ENCODE assay signal across 8 cellular contexts in genomic region chr16:75555707-75556512, GRCh38. TPM values are rescaled to one million over a fixed set of nuclear protein-coding genes. Genes with fewer than 3 reads are reported as not detected.
A peak's percentile ranks its signal among the peaks of the same experiment; 100 is the strongest.
DNase-seq lines count a peak whose midpoint lies in the region; ATAC-seq and TF ChIP-seq lines count a peak whose summit lies in the region.

TSS of gene TMEM231 (minus strand) at chr16:75556252. CDS start at chr16:75556209, 43 bp downstream.

- H2AFZ ChIP-seq in Karpas-422 (ENCODE audit: low read length) (peak within 1 kb of the TSS; percentile 23; the same call in 1 of the 2 replicates), neural cell (ENCODE audit: low read depth, low read length) (peak within 1 kb of the TSS; percentile 87)

- peak within 1 kb of the TSS; percentile 99 for H3K4me3 Mint-ChIP-seq in stimulated activated naive CD8-positive, alpha-beta T cell treated with anti-CD3 and anti-CD28 coated beads, Interleukin-15, amount 100 ng/mL, for 72 hours

- no peaks in the 10 kb centered on the region for H3K9me3 Mint-ChIP-seq in stimulated activated naive CD8-positive, alpha-beta T cell treated with anti-CD3 and anti-CD28 coated beads, Interleukin-15, amount 100 ng/mL, for 72 hours

- no peak for TF ChIP-seq RAD21 in neural cell (conservative IDR thresholded peaks at IDR 0.05)

- peaks cover 9% of the 10 kb centered on the region for H3K4me1 Mint-ChIP-seq in stimulated activated naive CD8-positive, alpha-beta T cell treated with anti-CD3 and anti-CD28 coated beads, Interleukin-15, amount 100 ng/mL, for 72 hours

- no peaks in the 10 kb centered on the region for H3K9me2 ChIP-seq in Karpas-422 (replicated peaks; ENCODE audit: insufficient read depth, low read length)
- H3K9me2 ChIP-seq in neural cell (ENCODE audit: insufficient read depth, low read length) = no peaks in the 10 kb centered on the region

- ATAC-seq in GM21825 (IDR thresholded peaks at IDR 0.05; ENCODE audit: unreplicated experiment) = peak; percentile 98
- peak; percentile 97 for ATAC-seq in stimulated activated naive CD8-positive, alpha-beta T cell treated with anti-CD3 and anti-CD28 coated beads, Interleukin-15, amount 100 ng/mL, for 72 hours

- peak; percentile 93 for DNase-seq in EL
- DNase-seq in Karpas-422 = peak; percentile 98
- peak; percentile 99 for DNase-seq in activated effector memory CD4-positive, alpha-beta T cell treated with anti-CD3 and anti-CD28 coated beads, Interleukin-2, amount 50 U/mL, for 16 hours
- peak; percentile 94 for DNase-seq in fibroblast of villous mesenchyme (ENCODE audit: low read depth)
- DNase-seq in stimulated activated naive CD8-positive, alpha-beta T cell treated with anti-CD3 and anti-CD28 coated beads, Interleukin-15, amount 100 ng/mL, for 72 hours = peak; percentile 92 to 95

- H3K9ac ChIP-seq in Karpas-422 (ENCODE audit: low read length) (peak within 1 kb of the TSS; percentile 92), neural cell (ENCODE audit: low read length) (peak within 1 kb of the TSS; percentile 72)

- peaks cover 20% of the 10 kb centered on the region for H3K27me3 Mint-ChIP-seq in stimulated activated naive CD8-positive, alpha-beta T cell treated with anti-CD3 and anti-CD28 coated beads, Interleukin-15, amount 100 ng/mL, for 72 hours

- H3K79me2 ChIP-seq in Karpas-422 (ENCODE audit: low read length) (peaks cover 33% of the 10 kb centered on the region), neural cell (replicated peaks; ENCODE audit: insufficient read depth, low read length) (peaks cover 5% of the 10 kb centered on the region)

- H4K20me1 ChIP-seq in Karpas-422 (ENCODE audit: insufficient read depth, low read depth, low read length) = no peaks in the 10 kb centered on the region
- H4K20me1 ChIP-seq in neural cell (ENCODE audit: insufficient read depth) = no peaks in the 10 kb centered on the region

- peak within 1 kb of the TSS; percentile 79 for H3K27ac ChIP-seq in Karpas-422 (ENCODE audit: low read length)
- peak within 1 kb of the TSS; percentile 78 for H3K27ac ChIP-seq in neural cell (ENCODE audit: low read length)

- H3K36me3 ChIP-seq in Karpas-422 (ENCODE audit: insufficient read depth, low read length) (no peaks in the 10 kb centered on the region), neural cell (ENCODE audit: insufficient read depth, low read length) (no peaks in the 10 kb centered on the region)

- H3K4me2 ChIP-seq in Karpas-422 (ENCODE audit: low read depth, low read length, poor library complexity, severe bottlenecking) (peak within 1 kb of the TSS; percentile 94), neural cell (ENCODE audit: low read length) (peak within 1 kb of the TSS; percentile 87)

- peak within 1 kb of the TSS; percentile 90 to 96 for H3K27ac Mint-ChIP-seq in stimulated activated naive CD8-positive, alpha-beta T cell treated with anti-CD3 and anti-CD28 coated beads, Interleukin-15, amount 100 ng/mL, for 72 hours

- no peaks in the 10 kb centered on the region for H3F3A ChIP-seq in neural cell (ENCODE audit: insufficient read depth, low read length, poor library complexity, severe bottlenecking)

- H3K4me1 ChIP-seq in Karpas-422 (ENCODE audit: low read length) = peaks cover 39% of the 10 kb centered on the region

- H3K9me3 ChIP-seq in Karpas-422 (ENCODE audit: low read length) = no peaks in the 10 kb centered on the region
- H3K9me3 ChIP-seq in neural cell (ENCODE audit: low read length) = no peaks in the 10 kb centered on the region

- H3K27me3 ChIP-seq in Karpas-422 (ENCODE audit: low read length) (no peaks in the 10 kb centered on the region), neural cell (ENCODE audit: insufficient read depth, low read depth, low read length) (no peaks in the 10 kb centered on the region)

- no peak for TF ChIP-seq CTCF in fibroblast of villous mesenchyme (IDR thresholded peaks at IDR 0.05; ENCODE audit: insufficient read depth, low read depth, low read length)
- TF ChIP-seq CTCF in neural cell (IDR thresholded peaks at IDR 0.05; ENCODE audit: poor library complexity, severe bottlenecking) = peak; percentile 21

- peak; percentile 94 for TF ChIP-seq POLR2A in Raji (IDR thresholded peaks at IDR 0.05; ENCODE audit: insufficient read depth, low read depth, low read length)

- H3K4me3 ChIP-seq in Karpas-422 (ENCODE audit: low read length) (peak within 1 kb of the TSS; percentile 88), fibroblast of villous mesenchyme (ENCODE audit: low read depth, low read length) (peak within 1 kb of the TSS; percentile 72), neural cell (ENCODE audit: low read length) (peak within 1 kb of the TSS; percentile 84)

- TF ChIP-seq EP300 in neural cell (conservative IDR thresholded peaks at IDR 0.05; ENCODE audit: poor library complexity, severe bottlenecking) = no peak

TF ChIP-seq in neural cell, 6 proteins besides CTCF, POLR2A, EP300 and RAD21:
- TF ChIP-seq SMC3 (conservative IDR thresholded peaks at IDR 0.05; ENCODE audit: poor library complexity) = no peak
- peak; percentile 64 for TF ChIP-seq REST (IDR thresholded peaks at IDR 0.05; ENCODE audit: borderline replicate concordance)
- peak; percentile 70 for TF ChIP-seq TAF1 (IDR thresholded peaks at IDR 0.05; ENCODE audit: low read depth)
- TF ChIP-seq MXI1 (conservative IDR thresholded peaks at IDR 0.05; ENCODE audit: poor library complexity, severe bottlenecking) = peak; percentile 98
- peak; percentile 96 for TF ChIP-seq POLR2AphosphoS5 (IDR thresholded peaks at IDR 0.05)
TF ChIP-seq in neural cell: peak in this region for 4.

RNA-seq across cellular contexts. Expression of gene TMEM231, which starts in this region (rescaled TPM):
- total RNA-seq in Karpas-422 (2014; rRNA removed; shearing (Covaris generic); ENCODE audit: low replicate concordance) = 15.7 and 31.2 TPM in 2 replicates
- total RNA-seq in fibroblast of villous mesenchyme = 12.1 and 13.5 TPM in 2 replicates
- polyA plus RNA-seq in neural cell = 19.6 and 25.6 TPM in 2 replicates
- polyA minus RNA-seq in neural cell = 24.0 and 27.0 TPM in 2 replicates

Comparison
In these comparisons a context has a peak if more than half of its experiments do, and no peak if none do; other contexts are left out.
1. Peak in every context shown above with its lines: DNase-seq, ATAC-seq, H3K4me3 ChIP-seq and H3K27ac ChIP-seq.